In genomic region chr2:10876963-10877362, GRCh38 we compare ENCODE assay signal across 26 cellular contexts. TPM values are rescaled to one million over a fixed set of nuclear protein-coding genes. Genes with fewer than 3 reads are reported as not detected.
DNase-seq lines count a peak whose midpoint lies in the region; FAIRE-seq and TF ChIP-seq lines count a peak whose summit lies in the region.
"Had no signal": no experiment of that assay in that cellular context is flagged by ENCODE, and none has a peak within 500 bp of the region (broad histone marks: within the 10 kb centered on the region; RNA-seq: fewer than 3 reads in every experiment).

No MANE protein-coding gene starts in this region.

- no peak overlapping the region for H3K27ac ChIP-seq in endodermal cell (ENCODE audit: low read depth, low read length)
- H3K27ac ChIP-seq in small intestine (ENCODE audit: low read depth in 1 of 2, low read length in 1 of 2), result peak overlapping the region in 1 of 2 donors; percentile 32
- H3K27ac ChIP-seq in tibial artery, result no peak overlapping the region
- H3K27ac ChIP-seq: BLaER1, KMS-11, PC-9 had no signal

- H3K36me3 ChIP-seq in endodermal cell (ENCODE audit: control insufficient read depth, insufficient read depth, low read length) (no peaks in the 10 kb centered on the region), small intestine (ENCODE audit: control insufficient read depth in 2 of 2, insufficient read depth in 2 of 2, low read length in 2 of 2) (no peaks in the 10 kb centered on the region), H7 (replicated peaks; ENCODE audit: control insufficient read depth, insufficient read depth, low read length) (no peaks in the 10 kb centered on the region), tibial artery (no peaks in the 10 kb centered on the region)
- H3K36me3 ChIP-seq: BLaER1 had no signal

- H3K9ac ChIP-seq in endodermal cell (ENCODE audit: extremely low read depth, low read length, poor library complexity, severe bottlenecking), result no peak overlapping the region
- H3K9ac ChIP-seq: BLaER1, KMS-11 had no signal

- FAIRE-seq in small intestine (lab: Jason Lieb, UNC), result peak; percentile 84
- FAIRE-seq: A204.1, G401.6, GM12878 had no signal

- H3K27ac Mint-ChIP-seq in CD14-positive monocyte (peak overlapping the region in 5 of 7 donors; percentile 77 to 94 (median 89)), endodermal cell (no peak overlapping the region)
- H3K27ac Mint-ChIP-seq: CD4-positive, alpha-beta T cell; IgD-negative memory B cell had no signal

- intact Hi-C loops in CD14-positive monocyte (cut with micrococcal nuclease) (no loop called here), tibial artery (cut with DNase I; ENCODE audit: low total_unique reads) (no loop called here)

- peaks cover 0 to 18% (median 11%) of the 10 kb centered on the region in 3 donors for H3K27me3 Mint-ChIP-seq in CD14-positive monocyte (ENCODE audit: low read depth in 3 of 3)
- H3K27me3 Mint-ChIP-seq in endodermal cell (ENCODE audit: insufficient read depth), result no peaks in the 10 kb centered on the region

- H3K4me3 ChIP-seq in endodermal cell (ENCODE audit: low read length), result no peak overlapping the region
- H3K4me3 ChIP-seq in small intestine (ENCODE audit: low read depth in 1 of 2, low read length in 2 of 2), result no peak overlapping the region
- no peak overlapping the region for H3K4me3 ChIP-seq in H7 (ENCODE audit: insufficient read depth, low read depth, low read length)
- H3K4me3 ChIP-seq in tibial artery, result no peak overlapping the region
- H3K4me3 ChIP-seq: BLaER1, GM12878, PC-9 had no signal

- DNase-seq in CD14-positive monocyte (ENCODE audit: low spot score) (no peak), LoVo (ENCODE audit: low spot score) (peak; percentile 70), endodermal cell (peak; percentile 20), small intestine (peak; percentile 95), MV-4-11 (lab: John Stamatoyannopoulos, UW) (no peak), H7 (no peak), tibial artery (no peak)
- DNase-seq: CD4-positive, alpha-beta T cell; GOT3; NCI-H1092; NCI-H1417 treated with DMSO at 0.1 percent for 48 hours; NCI-H1694 treated with DMSO at 0.1 percent for 48 hours; NCI-H2081; NCI-H2171; NCI-H510A; NCI-H82; NK-92 treated with Interleukin-12 subunit alpha and Interleukin-12 subunit beta, amount 100 ng/mL, for 24 hours; RPMI8226; SHP77 treated with DMSO at 0.1 percent for 48 hours had no signal

- H3K9me3 ChIP-seq in endodermal cell (ENCODE audit: control insufficient read depth, low read length) (peaks cover 12% of the 10 kb centered on the region), small intestine (ENCODE audit: control insufficient read depth, low read depth) (no peaks in the 10 kb centered on the region), tibial artery (no peaks in the 10 kb centered on the region)

- H3K9me3 Mint-ChIP-seq in CD14-positive monocyte (peaks cover 5 to 12% (median 7%) of the 10 kb centered on the region in 7 donors), endodermal cell (peaks cover 13% of the 10 kb centered on the region)
- H3K9me3 Mint-ChIP-seq: CD4-positive, alpha-beta T cell had no signal

- H3K4me1 Mint-ChIP-seq in CD14-positive monocyte (peaks cover 46% of the 10 kb centered on the region), endodermal cell (peaks cover 44% of the 10 kb centered on the region)

- TF ChIP-seq CTCF in CD14-positive monocyte (IDR thresholded peaks at IDR 0.05) (no peak), endodermal cell (conservative IDR thresholded peaks at IDR 0.05) (no peak), tibial artery (IDR thresholded peaks at IDR 0.05) (no peak)

- peaks cover 12% of the 10 kb centered on the region for H3K4me1 ChIP-seq in endodermal cell (ENCODE audit: control insufficient read depth, insufficient read depth, low read length)
- peaks cover 4 to 5% of the 10 kb centered on the region in 2 donors for H3K4me1 ChIP-seq in small intestine (ENCODE audit: control insufficient read depth in 2 of 2, insufficient read depth in 1 of 2, low read depth in 1 of 2, low read length in 1 of 2)
- H3K4me1 ChIP-seq in tibial artery, result no peaks in the 10 kb centered on the region
- H3K4me1 ChIP-seq: BLaER1 had no signal

- WGBS in endodermal cell (ENCODE audit: insufficient coverage in 1 of 2, insufficient read length in 1 of 2), 2 experiments, result 88 to 93% methylated on average over 2 of the region's 2 CpGs
- 18 to 65% (median 34%) methylated on average over 2 of the region's 2 CpGs for WGBS in small intestine, 3 donors

- no peaks in the 10 kb centered on the region for H3K27me3 ChIP-seq in endodermal cell (ENCODE audit: control insufficient read depth, insufficient read depth, low read length, poor library complexity, severe bottlenecking)
- no peaks in the 10 kb centered on the region for H3K27me3 ChIP-seq in small intestine (ENCODE audit: control insufficient read depth in 2 of 2, insufficient read depth in 2 of 2, low read length in 2 of 2)
- no peaks in the 10 kb centered on the region for H3K27me3 ChIP-seq in H7 (ENCODE audit: control insufficient read depth, insufficient read depth, low read length)
- peaks cover 0 to 12% of the 10 kb centered on the region in 2 donors for H3K27me3 ChIP-seq in tibial artery
- H3K27me3 ChIP-seq: BLaER1 had no signal

- H3K36me3 Mint-ChIP-seq in CD14-positive monocyte, result no peaks in the 10 kb centered on the region
- H3K36me3 Mint-ChIP-seq in endodermal cell (ENCODE audit: low read depth), result peaks cover 3% of the 10 kb centered on the region
- H3K36me3 Mint-ChIP-seq: IgD-negative memory B cell had no signal

- H3K4me3 Mint-ChIP-seq in CD14-positive monocyte (peak overlapping the region in 1 of 2 donors; percentile 21), endodermal cell (no peak overlapping the region)
- H3K4me3 Mint-ChIP-seq: CD4-positive, alpha-beta T cell; IgD-negative memory B cell had no signal

RNA-seq across cellular contexts. Expression of gene KCNF1, which starts 34.8 kb away (rescaled TPM):
- polyA plus RNA-seq in CD14-positive monocyte (not detected), small intestine (under 1 TPM in 1 of 3 donors, not detected in 2; 0.25 TPM)
- total RNA-seq in endodermal cell, result 10 to 100 TPM in 1 of 2 donors, 1 to 10 TPM in 1; 5.2 to 17.0 TPM
- polyA plus RNA-seq in endodermal cell (2013, experiment 1 of 2), result 3.5 TPM
- 4.1 TPM for polyA plus RNA-seq in endodermal cell (2013, experiment 2 of 2)
- total RNA-seq in H7 (2014; rRNA removed; shearing (Covaris generic)), result 3.0 and 5.4 TPM in 2 replicates
- total RNA-seq: CD4-positive, alpha-beta T cell; GM12878 had no signal
- polyA plus RNA-seq: GM12878, IgD-negative memory B cell had no signal

Comparison
In these comparisons a context has a peak if more than half of its experiments do, and no peak if none do; other contexts are left out.
1. DNase-seq: peak in LoVo (single experiment), endodermal cell (single experiment) and small intestine (single experiment); none in CD14-positive monocyte (single experiment), MV-4-11 (single experiment), H7 (single experiment) and tibial artery (0 of 2).